In genomic region chr4:88246600-88246999, GRCh38 we compare ENCODE assay signal across 24 cellular contexts. TPM values are rescaled to one million over a fixed set of nuclear protein-coding genes. Genes with fewer than 3 reads are reported as not detected.
DNase-seq lines count a peak whose midpoint lies in the region; ATAC-seq and TF ChIP-seq lines count a peak whose summit lies in the region.
"Had no signal": no experiment of that assay in that cellular context is flagged by ENCODE, and none has a peak within 500 bp of the region (broad histone marks: within the 10 kb centered on the region; RNA-seq: fewer than 3 reads in every experiment).

No MANE protein-coding gene starts in this region.

- ATAC-seq in natural killer cell (no peak), right lobe of liver (peak; percentile 24 to 51 (median 40)), HG02798 (IDR thresholded peaks at IDR 0.05; ENCODE audit: poor library complexity, unreplicated experiment) (no peak)
- no peak for ATAC-seq in natural killer cell treated with Interleukin-12 subunit alpha and Interleukin-12 subunit beta and Interleukin-15 and Interleukin-18, amount 100 ng/mL, for 72 hours
- ATAC-seq: A549, GM12878 had no signal

- TF ChIP-seq POLR2A in right lobe of liver (IDR thresholded peaks at IDR 0.05) = no peak

- no peaks in the 10 kb centered on the region for H3K9me3 Mint-ChIP-seq in natural killer cell
- no peaks in the 10 kb centered on the region for H3K9me3 Mint-ChIP-seq in natural killer cell treated with Interleukin-12 subunit alpha and Interleukin-12 subunit beta and Interleukin-15 and Interleukin-18, amount 100 ng/mL, for 72 hours
- H3K9me3 Mint-ChIP-seq: CD4-positive, alpha-beta T cell; CD8-positive, alpha-beta memory T cell had no signal

- H3K79me2 ChIP-seq in hepatocyte = no peaks in the 10 kb centered on the region

- TF ChIP-seq CTCF in natural killer cell (IDR thresholded peaks at IDR 0.05) (no peak), hepatocyte (IDR thresholded peaks at IDR 0.05; ENCODE audit: poor library complexity) (no peak), right lobe of liver (IDR thresholded peaks at IDR 0.05) (no peak)

- no peak overlapping the region for H3K27ac ChIP-seq in hepatocyte
- no peak overlapping the region for H3K27ac ChIP-seq in right lobe of liver
- H3K27ac ChIP-seq: A549; BLaER1 treated with 17β-estradiol and CSF1 and Interleukin-3, amounts not matched to agents 10 nM and 100 nM; GM23248 had no signal

- no peaks in the 10 kb centered on the region for H3K27me3 Mint-ChIP-seq in natural killer cell (ENCODE audit: low read depth in 2 of 2)
- no peaks in the 10 kb centered on the region for H3K27me3 Mint-ChIP-seq in natural killer cell treated with Interleukin-12 subunit alpha and Interleukin-12 subunit beta and Interleukin-15 and Interleukin-18, amount 100 ng/mL, for 72 hours
- H3K27me3 Mint-ChIP-seq: CD4-positive, alpha-beta T cell had no signal

- no peaks in the 10 kb centered on the region for H3K36me3 Mint-ChIP-seq in natural killer cell
- no peaks in the 10 kb centered on the region for H3K36me3 Mint-ChIP-seq in natural killer cell treated with Interleukin-12 subunit alpha and Interleukin-12 subunit beta and Interleukin-15 and Interleukin-18, amount 100 ng/mL, for 72 hours
- H3K36me3 Mint-ChIP-seq: CD14-positive monocyte; CD8-positive, alpha-beta memory T cell had no signal

- intact Hi-C loops in natural killer cell (cut with micrococcal nuclease) = no loop called here
- intact Hi-C loops in right lobe of liver (cut with DNase I) = no loop called here

- H3K4me1 Mint-ChIP-seq in natural killer cell = peaks cover 16 to 18% of the 10 kb centered on the region in 2 donors
- peaks cover 10 to 13% of the 10 kb centered on the region in 2 donors for H3K4me1 Mint-ChIP-seq in natural killer cell treated with Interleukin-12 subunit alpha and Interleukin-12 subunit beta and Interleukin-15 and Interleukin-18, amount 100 ng/mL, for 72 hours (ENCODE audit: low read depth in 2 of 2)

- H3K36me3 ChIP-seq in hepatocyte (replicated peaks; ENCODE audit: insufficient read depth, low read depth) = no peaks in the 10 kb centered on the region
- H3K36me3 ChIP-seq in right lobe of liver = no peaks in the 10 kb centered on the region
- H3K36me3 ChIP-seq: BE2C; BLaER1 treated with 17β-estradiol and CSF1 and Interleukin-3, amounts not matched to agents 10 nM and 100 nM had no signal

- WGBS in hepatocyte (ENCODE audit: low lambda C conversion rate, missing lambda C conversion rate) = 80% methylated on average over 2 of the region's 2 CpGs
- WGBS in right lobe of liver (ENCODE audit: insufficient coverage, low coverage, low lambda C conversion rate, missing lambda C conversion rate) = 20% methylated on average over 2 of the region's 2 CpGs

- no peaks in the 10 kb centered on the region for H3K9me2 ChIP-seq in hepatocyte (replicated peaks; ENCODE audit: insufficient read depth)

- H3K27me3 ChIP-seq in hepatocyte = no peaks in the 10 kb centered on the region
- no peaks in the 10 kb centered on the region for H3K27me3 ChIP-seq in right lobe of liver
- H3K27me3 ChIP-seq: BE2C; BLaER1 treated with 17β-estradiol and CSF1 and Interleukin-3, amounts not matched to agents 10 nM and 100 nM had no signal

- no peaks in the 10 kb centered on the region for H4K20me1 ChIP-seq in hepatocyte (ENCODE audit: insufficient read depth, poor library complexity, severe bottlenecking)
- H4K20me1 ChIP-seq: BLaER1 treated with 17β-estradiol and CSF1 and Interleukin-3, amounts not matched to agents 10 nM and 100 nM had no signal

- H3K4me3 ChIP-seq in hepatocyte (no peak overlapping the region), right lobe of liver (no peak overlapping the region)
- H3K4me3 ChIP-seq: A549; BLaER1 treated with 17β-estradiol and CSF1 and Interleukin-3, amounts not matched to agents 10 nM and 100 nM; GM12878; GM23248 had no signal

- no peak overlapping the region for H2AFZ ChIP-seq in hepatocyte
- H2AFZ ChIP-seq: GM23248 had no signal

- H3K9me3 ChIP-seq in hepatocyte (ENCODE audit: low read depth) (no peaks in the 10 kb centered on the region), right lobe of liver (no peaks in the 10 kb centered on the region)
- H3K9me3 ChIP-seq: A549, BE2C had no signal

- no peak overlapping the region for H3K27ac Mint-ChIP-seq in natural killer cell
- H3K27ac Mint-ChIP-seq in natural killer cell treated with Interleukin-12 subunit alpha and Interleukin-12 subunit beta and Interleukin-15 and Interleukin-18, amount 100 ng/mL, for 72 hours = no peak overlapping the region
- H3K27ac Mint-ChIP-seq: CD14-positive monocyte; CD4-positive, alpha-beta T cell had no signal

- DNase-seq in natural killer cell (no peak), hepatocyte (ENCODE audit: low spot score) (no peak), right lobe of liver (no peak), NCI-H774 (lab: John Stamatoyannopoulos, UW) (no peak), NCI-H1417 treated with DMSO at 0.1 percent for 48 hours (lab: John Stamatoyannopoulos, UW) (no peak)
- no peak for DNase-seq in natural killer cell treated with Interleukin-12 subunit alpha and Interleukin-12 subunit beta and Interleukin-15 and Interleukin-18, amount 100 ng/mL, for 72 hours (ENCODE audit: low spot score)
- DNase-seq: 8988T; ACHN; AML-193; BE2C; CD4-positive, alpha-beta T cell; CD8-positive, alpha-beta memory T cell; DMS 273 treated with DMSO at 0.1 percent for 48 hours; DMS79; EL; GDM1; GM23248; H7; HCEC 1CT had no signal

- H3K4me2 ChIP-seq in hepatocyte = peak overlapping the region; percentile 18
- H3K4me2 ChIP-seq: A549; BLaER1 treated with 17β-estradiol and CSF1 and Interleukin-3, amounts not matched to agents 10 nM and 100 nM had no signal

- H3K4me1 ChIP-seq in hepatocyte (ENCODE audit: insufficient read depth) (no peaks in the 10 kb centered on the region), right lobe of liver (peaks cover 0 to 20% (median 5%) of the 10 kb centered on the region in 4 donors)
- H3K4me1 ChIP-seq: A549, BE2C had no signal

- peak overlapping the region; percentile 10 for H3K4me3 Mint-ChIP-seq in natural killer cell
- H3K4me3 Mint-ChIP-seq in natural killer cell treated with Interleukin-12 subunit alpha and Interleukin-12 subunit beta and Interleukin-15 and Interleukin-18, amount 100 ng/mL, for 72 hours = no peak overlapping the region
- H3K4me3 Mint-ChIP-seq: CD14-positive monocyte; CD4-positive, alpha-beta T cell had no signal

RNA-seq across cellular contexts. Expression of gene PPM1K, which starts 37.8 kb away (rescaled TPM):
- total RNA-seq in natural killer cell (10 to 100 TPM; 68.0 to 76.8 (median 74.3) TPM), hepatocyte (18.2 and 20.0 TPM in 2 replicates), right lobe of liver (10 to 100 TPM in 3 of 6 experiments, 1 to 10 TPM in 3; 3.8 to 15.7 (median 7.9) TPM)
- total RNA-seq in natural killer cell treated with Interleukin-12 subunit alpha and Interleukin-12 subunit beta and Interleukin-15 and Interleukin-18, amount 100 ng/mL, for 72 hours = 10 to 100 TPM; 67.1 to 83.9 TPM
- 12.6 and 12.9 TPM in 2 replicates for polyA plus RNA-seq in hepatocyte

Comparison
In these comparisons a context has a peak if more than half of its experiments do, and no peak if none do; other contexts are left out.
1. ATAC-seq: peak in right lobe of liver (4 of 4); none in natural killer cell (0 of 3), natural killer cell treated with Interleukin-12 subunit alpha and Interleukin-12 subunit beta and Interleukin-15 and Interleukin-18, amount 100 ng/mL, for 72 hours (0 of 2) and HG02798 (single experiment).